In genomic region chr4:76485450-76485849, GRCh38 we compare ENCODE assay signal across 13 cellular contexts. TPM values are rescaled to one million over a fixed set of nuclear protein-coding genes. Genes with fewer than 3 reads are reported as not detected.
A peak's percentile ranks its signal among the peaks of the same experiment; 100 is the strongest.
DNase-seq lines count a peak whose midpoint lies in the region; TF ChIP-seq lines count a peak whose summit lies in the region.
"Had no signal": no experiment of that assay in that cellular context is flagged by ENCODE, and none has a peak within 500 bp of the region (broad histone marks: within the 10 kb centered on the region; RNA-seq: fewer than 3 reads in every experiment).

No MANE protein-coding gene starts in this region.

- no peak overlapping the region for H3K4me2 ChIP-seq in neuronal stem cell (ENCODE audit: insufficient read depth, low read length, poor library complexity, severe bottlenecking)

- no CpG with 5 or more reads among the region's 3 CpGs for WGBS in neuronal stem cell (ENCODE audit: extremely low coverage in 2 of 2, insufficient read length in 2 of 2, insufficient replicate concordance in 1 of 2), 2 donors

- peaks cover 2% of the 10 kb centered on the region for H3K79me1 ChIP-seq in neuronal stem cell (ENCODE audit: low read depth, low read length)

- H3K4me1 ChIP-seq in neuronal stem cell (ENCODE audit: control insufficient read depth in 2 of 2, insufficient read depth in 1 of 2, low read depth in 1 of 2, low read length in 2 of 2): peaks cover 14 to 16% of the 10 kb centered on the region in 2 donors

- no peak overlapping the region for H2BK5ac ChIP-seq in neuronal stem cell (ENCODE audit: low read length)

- H3K18ac ChIP-seq in neuronal stem cell (ENCODE audit: low read length): no peak overlapping the region

- no peak overlapping the region for H3K9ac ChIP-seq in neuronal stem cell (ENCODE audit: low read depth, low read length, poor library complexity)

- H3K23ac ChIP-seq in neuronal stem cell (ENCODE audit: low read depth, low read length, poor library complexity): no peak overlapping the region

- TF ChIP-seq CTCF in retinal pigment epithelial cell (conservative IDR thresholded peaks at IDR 0.05; ENCODE audit: low read depth, low read length): no peak

- peak; percentile 19 for DNase-seq in NCI-H1436 treated with DMSO at 0.1 percent for 48 hours (lab: John Stamatoyannopoulos, UW)
- no peak for DNase-seq in NCI-H1436 (lab: John Stamatoyannopoulos, UW)
- DNase-seq in OCI-M1 (lab: John Stamatoyannopoulos, UW): peak; percentile 29
- DNase-seq in iPS DF 19.7 (ENCODE audit: low read depth, low spot score): peak; percentile 23
- DNase-seq in retinal pigment epithelial cell (ENCODE audit: low read depth): peak; percentile 62
- no peak for DNase-seq in stimulated activated CD4-positive, alpha-beta T cell treated with anti-CD3 and anti-CD28 coated beads, Interleukin-4, amount 100 ng/mL, for 1 hour
- DNase-seq in neuronal stem cell (ENCODE audit: low spot score): no peak
- DNase-seq in NCI-H446 (lab: John Stamatoyannopoulos, UW): no peak
- DNase-seq: activated B cell treated with CpG ODN at 0.5 μM for 24 hours; left ventricle myocardium inferior; stimulated activated CD4-positive, alpha-beta T cell treated with anti-CD3 and anti-CD28 coated beads, Interleukin-12 subunit alpha, Interleukin-12 subunit beta, amount 100 ng/mL, for 4 hours had no signal

- H4K91ac ChIP-seq in neuronal stem cell (ENCODE audit: low read depth, low read length, poor library complexity): no peak overlapping the region

- H2BK120ac ChIP-seq in neuronal stem cell (ENCODE audit: low read depth, low read length): no peak overlapping the region

- H2BK15ac ChIP-seq in neuronal stem cell (ENCODE audit: low read length): no peak overlapping the region

- no peak overlapping the region for H3K4ac ChIP-seq in neuronal stem cell (ENCODE audit: low read length)

- H3K4me3 ChIP-seq in retinal pigment epithelial cell (ENCODE audit: low read length) (no peak overlapping the region), neuronal stem cell (ENCODE audit: low read length in 2 of 2) (no peak overlapping the region)
- H3K4me3 ChIP-seq: left ventricle myocardium inferior, tibial nerve had no signal

- H3K14ac ChIP-seq in neuronal stem cell (ENCODE audit: low read length): no peak overlapping the region

- H3K9me3 ChIP-seq in neuronal stem cell (replicated peaks in 1 of 2; ENCODE audit: control insufficient read depth in 2 of 2, insufficient read depth in 1 of 2, low read depth in 1 of 2, low read length in 2 of 2): peaks cover 0 to 33% of the 10 kb centered on the region in 2 donors
- H3K9me3 ChIP-seq: neutrophil had no signal

- H3K27me3 ChIP-seq in neuronal stem cell (ENCODE audit: control insufficient read depth in 3 of 3, insufficient read depth in 3 of 3, low read depth in 1 of 3, low read length in 3 of 3): no peaks in the 10 kb centered on the region
- H3K27me3 ChIP-seq: neutrophil, tibial nerve had no signal

- no peak overlapping the region for H3K27ac ChIP-seq in neuronal stem cell (replicated peaks; ENCODE audit: low read length)
- H3K27ac ChIP-seq: left ventricle myocardium inferior, neutrophil had no signal

- H2AFZ ChIP-seq in neuronal stem cell (ENCODE audit: low read length): no peak overlapping the region

- H4K8ac ChIP-seq in neuronal stem cell (ENCODE audit: low read depth, low read length): no peak overlapping the region

- H2AK5ac ChIP-seq in neuronal stem cell (ENCODE audit: low read depth, low read length): no peak overlapping the region

- no peak overlapping the region for H2BK12ac ChIP-seq in neuronal stem cell (ENCODE audit: low read length)

- H3K36me3 ChIP-seq in neuronal stem cell (replicated peaks in 1 of 2; ENCODE audit: control insufficient read depth in 2 of 2, insufficient read depth in 2 of 2, low read length in 2 of 2): peaks cover 0 to 4% of the 10 kb centered on the region in 2 donors
- H3K36me3 ChIP-seq: left ventricle myocardium inferior, neutrophil, tibial nerve had no signal

RNA-seq across cellular contexts. Expression of gene SHROOM3, which starts 50.4 kb away (rescaled TPM):
- polyA plus RNA-seq in neuronal stem cell (2013, experiment 1 of 2): 26.6 TPM
- 27.9 TPM for polyA plus RNA-seq in neuronal stem cell (2013, experiment 2 of 2)

Comparison
In these comparisons a context has a peak if more than half of its experiments do, and no peak if none do; other contexts are left out.
1. DNase-seq: peak in NCI-H1436 treated with DMSO at 0.1 percent for 48 hours (single experiment), OCI-M1 (single experiment), iPS DF 19.7 (single experiment) and retinal pigment epithelial cell (single experiment); none in NCI-H1436 (single experiment), stimulated activated CD4-positive, alpha-beta T cell treated with anti-CD3 and anti-CD28 coated beads, Interleukin-4, amount 100 ng/mL, for 1 hour (single experiment), neuronal stem cell (single experiment) and NCI-H446 (0 of 2).